ENCODE assay signal across 9 cellular contexts in the genomic region with DNA sequence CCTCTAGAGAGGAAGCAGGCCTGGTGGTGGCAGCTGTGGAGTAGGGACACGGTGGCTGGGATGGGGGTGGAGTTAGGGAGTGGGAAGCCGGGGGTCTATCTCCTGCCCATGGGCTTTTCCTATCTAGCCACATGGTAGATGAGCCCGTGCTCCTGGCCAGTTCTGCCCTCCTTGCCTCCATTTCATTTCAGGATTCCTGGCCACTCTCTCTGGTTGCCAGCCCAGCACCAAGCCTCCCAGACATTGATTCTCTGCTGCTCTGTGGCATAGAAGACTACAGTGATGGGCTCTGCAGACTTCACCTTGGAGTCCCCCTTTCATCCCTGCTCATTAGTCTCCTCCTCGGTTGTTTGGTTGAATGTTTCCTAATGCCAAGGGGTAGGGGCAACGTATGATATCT. TPM values are rescaled to one million over a fixed set of nuclear protein-coding genes. Genes with fewer than 3 reads are reported as not detected.
"Had no signal": no experiment of that assay in that cellular context is flagged by ENCODE, and none has a peak within 500 bp of the region (broad histone marks: within the 10 kb centered on the region; RNA-seq: fewer than 3 reads in every experiment).

No MANE protein-coding gene starts in this region.

- H3K36me3 Mint-ChIP-seq: IgD-negative memory B cell had no signal

- H3K27ac ChIP-seq: HL-60 had no signal

- FAIRE-seq: H1, H54, HepG2 had no signal

- DNase-seq: H9, HCEC 1CT had no signal

- H3K4me3 Mint-ChIP-seq: GM23338, H9, IgD-negative memory B cell had no signal

- H3K4me3 ChIP-seq: GM23338 had no signal

- H3K4me1 Mint-ChIP-seq: IgD-negative memory B cell had no signal

- H3K9me3 Mint-ChIP-seq: GM23338, H9, IgD-negative memory B cell had no signal

- H3K27ac Mint-ChIP-seq: GM23338, H9, IgD-negative memory B cell had no signal

RNA-seq across cellular contexts. Expression of a gene that starts 19.4 kb away (rescaled TPM):
- total RNA-seq: HepG2, HT1080 had no signal
- polyA plus RNA-seq: HepG2, IgD-negative memory B cell had no signal

RNA-seq across cellular contexts. Expression of a gene that starts 48.4 kb away (rescaled TPM):
- total RNA-seq: H9, HepG2 had no signal
- polyA plus RNA-seq: HepG2, IgD-negative memory B cell had no signal
